In genomic region chrX:10754445-10754844, GRCh38 we compare ENCODE assay signal across 1 cellular context.
TF ChIP-seq lines count a peak whose summit lies in the region.

No MANE protein-coding gene starts in this region.

TF ChIP-seq in GM23338, 12 proteins besides CTCF, POLR2A, EP300 and RAD21 (continued from another document):
- TF ChIP-seq ZNF462 (CRISPR knock-in tag; IDR thresholded peaks at IDR 0.05), result no peak
- TF ChIP-seq JUNB (IDR thresholded peaks at IDR 0.05; ENCODE audit: unreplicated experiment), result no peak
- no peak for TF ChIP-seq REST (IDR thresholded peaks at IDR 0.05; ENCODE audit: unreplicated experiment)
- TF ChIP-seq STAT1 (IDR thresholded peaks at IDR 0.05; ENCODE audit: unreplicated experiment), result no peak
